8 cellular contexts compared by ENCODE assay signal in genomic region chr17:1648582-1649115, GRCh38. TPM values are rescaled to one million over a fixed set of nuclear protein-coding genes. Genes with fewer than 3 reads are reported as not detected.
DNase-seq lines count a peak whose midpoint lies in the region; ATAC-seq, FAIRE-seq and TF ChIP-seq lines count a peak whose summit lies in the region.

No MANE protein-coding gene starts in this region.

- H3K9me3 ChIP-seq in A549 (no peaks in the 10 kb centered on the region), lung (ENCODE audit: control insufficient read depth in 2 of 2, insufficient read depth in 1 of 2, low read length in 1 of 2) (no peaks in the 10 kb centered on the region)

- WGBS in A549 (ENCODE audit: missing lambda C conversion rate): 3% methylated on average over 19 of the region's 48 CpGs
- 1 to 4% methylated on average over 32 to 48 of the region's 48 CpGs for WGBS in lung, 2 donors

- peak; percentile 99 for TF ChIP-seq CTCF in A549 (IDR thresholded peaks at IDR 0.05)
- TF ChIP-seq CTCF in lung (IDR thresholded peaks at IDR 0.05; ENCODE audit: control extremely low read depth, extremely low read depth): peak; percentile 98

- H3K4me1 ChIP-seq in A549 (peaks cover 36% of the 10 kb centered on the region), lung (ENCODE audit: control insufficient read depth in 2 of 2, insufficient read depth in 2 of 2, low read length in 2 of 2) (peaks cover 3 to 20% of the 10 kb centered on the region in 2 donors)

- H3K4me3 ChIP-seq in A549 (peak overlapping the region; percentile 54), lung (peak overlapping the region; percentile 35)

- TF ChIP-seq EP300 in A549 (IDR thresholded peaks at IDR 0.05): no peak

- peak overlapping the region; percentile 97 for H3K4me2 ChIP-seq in A549

- CTCF ChIA-PET in A549 (lab: Yijun Ruan, JAX): interaction anchor here (0.5 to 11.7 kb wide), 50 partner anchors 9 to 1927 kb away, joined by 3 to 204 read pairs (median 6); partner anchors contain the start of genes INPP5K, PITPNA, PRPF8 and RTN4RL1

- peak; percentile 72 to 82 for ATAC-seq in A549
- peak; percentile 47 for ATAC-seq in HG03025 (IDR thresholded peaks at IDR 0.05; ENCODE audit: low FRiP score, unreplicated experiment)
- ATAC-seq in lung (ENCODE audit: insufficient read depth, low FRiP score): peak; percentile 76

- TF ChIP-seq RAD21 in A549 (conservative IDR thresholded peaks at IDR 0.05 in 1 of 2, IDR thresholded peaks at IDR 0.05 in 1 of 2): peak; percentile 65 to 86

- H3K27ac ChIP-seq in A549: peak overlapping the region; percentile 85 to 89
- peak overlapping the region; percentile 94 to 95 for H3K27ac ChIP-seq in lung (ENCODE audit: low read depth in 1 of 2, low read length in 1 of 2)

- no peaks in the 10 kb centered on the region for H3K27me3 ChIP-seq in lung (ENCODE audit: control insufficient read depth, insufficient read depth)

- TF ChIP-seq POLR2A in A549 (IDR thresholded peaks at IDR 0.05; ENCODE audit: low read length): no peak

- DNase-seq in A549 (ENCODE audit: low read depth in 1 of 2, low spot score in 1 of 2) (peak; percentile 88 to 97), GM18507 (ENCODE audit: extremely low spot score, insufficient read length, low read depth) (peak; percentile 92), NCI-H345 treated with DMSO at 0.1 percent for 48 hours (lab: John Stamatoyannopoulos, UW; ENCODE audit: unreplicated experiment) (peak; percentile 16), dermis blood vessel endothelial cell (peak; percentile 98), lung (ENCODE audit: low spot score) (peak; percentile 94)
- peak; percentile 95 for DNase-seq in activated CD4-positive, alpha-beta T cell treated with anti-CD3 and anti-CD28 coated beads, Interleukin-2, amount 50 U/mL, for 1 hour
- DNase-seq in stimulated activated CD4-positive, alpha-beta T cell treated with anti-CD3 and anti-CD28 coated beads, TNF-alpha, amount 100 ng/mL, for 1 hour (ENCODE audit: low read depth in 3 of 3, low spot score in 1 of 3): peak; percentile 90 to 92 (median 91)

- H3K36me3 ChIP-seq in lung (ENCODE audit: control insufficient read depth in 2 of 2, insufficient read depth in 2 of 2, low read length in 2 of 2): peaks cover 16 to 34% of the 10 kb centered on the region in 2 donors

- POLR2A ChIA-PET in A549 (lab: Yijun Ruan, JAX): interaction anchor here (0.6 to 3.4 kb wide), 19 partner anchors 10 to 769 kb away, joined by 3 to 43 read pairs (median 7); partner anchors contain the start of genes INPP5K, SLC43A2 and WDR81

- no peak for FAIRE-seq in A549 (lab: Jason Lieb, UNC)
- peak; percentile 89 for FAIRE-seq in GM18507 (lab: Jason Lieb, UNC)

TF ChIP-seq in A549, 52 proteins besides CTCF, POLR2A, EP300 and RAD21 (continues in another document):
- no peak for TF ChIP-seq HOXB5 (CRISPR knock-in tag; IDR thresholded peaks at IDR 0.05)
- peak; percentile 95 for TF ChIP-seq SMC3 (IDR thresholded peaks at IDR 0.05)
- TF ChIP-seq TP53 (CRISPR knock-in tag; IDR thresholded peaks at IDR 0.05): no peak
- no peak for TF ChIP-seq SREBF2 (IDR thresholded peaks at IDR 0.05)
- TF ChIP-seq ELK1 (IDR thresholded peaks at IDR 0.05; ENCODE audit: low read depth, low read length): no peak
- TF ChIP-seq JUN (IDR thresholded peaks at IDR 0.05): peak in 1 of 2 experiments; percentile 57; a peak in 1 of 5 replicates
- no peak for TF ChIP-seq USF2 (IDR thresholded peaks at IDR 0.05)
- no peak for TF ChIP-seq MYC (IDR thresholded peaks at IDR 0.05; ENCODE audit: borderline replicate concordance, low read length)
- TF ChIP-seq ATOH8 (CRISPR knock-in tag; IDR thresholded peaks at IDR 0.05; ENCODE audit: low read depth): no peak
- peak; percentile 68 for TF ChIP-seq MAX (IDR thresholded peaks at IDR 0.05)
- TF ChIP-seq CHD2 (IDR thresholded peaks at IDR 0.05; ENCODE audit: low read length, partially characterized antibody): peak; percentile 29
- peak; percentile 29 for TF ChIP-seq PHF8 (IDR thresholded peaks at IDR 0.05; ENCODE audit: borderline replicate concordance, low read depth)
- TF ChIP-seq NPAS2 (CRISPR knock-in tag; IDR thresholded peaks at IDR 0.05; ENCODE audit: borderline replicate concordance): no peak
- no peak for TF ChIP-seq FOSL2 (IDR thresholded peaks at IDR 0.05)
- no peak for TF ChIP-seq FOSL2 (CRISPR knock-in tag; IDR thresholded peaks at IDR 0.05)
- TF ChIP-seq E2F6 (IDR thresholded peaks at IDR 0.05; ENCODE audit: borderline replicate concordance, low read depth): peak; percentile 30; the same call in 1 of the 2 replicates
- TF ChIP-seq RNF2 (IDR thresholded peaks at IDR 0.05; ENCODE audit: borderline replicate concordance, low read depth): peak; percentile 77; the same call in 1 of the 2 replicates
- TF ChIP-seq RFX5 (IDR thresholded peaks at IDR 0.05): 0 out of 2 replicates have a peak, but pooled peaks have one; percentile 24

RNA-seq across cellular contexts. Expression of gene RILP, which starts 1.0 kb away (rescaled TPM):
- 6.4 and 8.2 TPM in 2 replicates for polyA plus RNA-seq in A549 (2011; rRNA removed)
- 11.6 and 13.2 TPM in 2 replicates for polyA plus RNA-seq in A549 (2012; cell fraction: cytosol; rRNA removed)
- polyA plus RNA-seq in A549 (2012; cell fraction: nucleus; rRNA removed): 8.9 and 11.0 TPM in 2 replicates
- 6.5 to 6.8 TPM (median 6.6 TPM) in 3 replicates for polyA plus RNA-seq in A549 (2017; fragmentation: RNase III; extraction: RNeasy Plus Mini Kit Qiagen cat#74134 plus additional on column Dnase treatment)
- 3.8 and 4.1 TPM in 2 replicates for polyA minus RNA-seq in A549 (2011; rRNA and poly(A)+ RNA removed)
- 12.0 and 15.7 TPM in 2 replicates for total RNA-seq in dermis blood vessel endothelial cell
- total RNA-seq in lung: 10 to 100 TPM; 25.0 to 46.3 TPM
- polyA plus RNA-seq in lung: 10 to 100 TPM; 23.1 to 39.8 TPM

RNA-seq across cellular contexts. Expression of gene SCARF1, which starts 3.1 kb away (rescaled TPM):
- polyA plus RNA-seq in A549 (2011; rRNA removed) (0.09 TPM in 2 replicates), A549 (2017; fragmentation: RNase III; extraction: RNeasy Plus Mini Kit Qiagen cat#74134 plus additional on column Dnase treatment) (0.21 to 0.30 TPM (median 0.30 TPM) in 3 replicates), lung (10 to 100 TPM; 17.1 to 24.5 TPM)
- polyA plus RNA-seq in A549 (2012; cell fraction: cytosol; rRNA removed): 0.11 and 0.14 TPM in 2 replicates
- polyA plus RNA-seq in A549 (2012; cell fraction: nucleus; rRNA removed): 0.49 and 0.92 TPM in 2 replicates
- 0.15 TPM in 1 of 2 replicates, not detected in the other for polyA minus RNA-seq in A549 (2011; rRNA and poly(A)+ RNA removed)
- total RNA-seq in dermis blood vessel endothelial cell (172 and 200 TPM in 2 replicates), lung (10 to 100 TPM; 34.2 to 39.7 TPM)

RNA-seq across cellular contexts. Expression of gene SLC43A2, which starts 20.0 kb away (rescaled TPM):
- polyA plus RNA-seq in A549 (2011; rRNA removed): 6.0 and 7.0 TPM in 2 replicates
- polyA plus RNA-seq in A549 (2012; cell fraction: cytosol; rRNA removed): 7.6 and 11.8 TPM in 2 replicates
- 16.4 and 24.1 TPM in 2 replicates for polyA plus RNA-seq in A549 (2012; cell fraction: nucleus; rRNA removed)
- 3.5 to 6.0 TPM (median 5.3 TPM) in 3 replicates for polyA plus RNA-seq in A549 (2017; fragmentation: RNase III; extraction: RNeasy Plus Mini Kit Qiagen cat#74134 plus additional on column Dnase treatment)
- 15.3 and 15.9 TPM in 2 replicates for polyA minus RNA-seq in A549 (2011; rRNA and poly(A)+ RNA removed)
- 33.9 and 53.5 TPM in 2 replicates for total RNA-seq in dermis blood vessel endothelial cell
- 10 to 100 TPM; 47.9 to 89.2 TPM for total RNA-seq in lung
- polyA plus RNA-seq in lung: 100 to 1,000 TPM in 1 of 2 donors, 10 to 100 TPM in 1; 27.0 to 125 TPM

RNA-seq across cellular contexts. Expression of gene PRPF8, which starts 36.0 kb away (rescaled TPM):
- polyA plus RNA-seq in A549 (2011; rRNA removed) (263 and 374 TPM in 2 replicates), A549 (2017; fragmentation: RNase III; extraction: RNeasy Plus Mini Kit Qiagen cat#74134 plus additional on column Dnase treatment) (228 to 250 TPM (median 234 TPM) in 3 replicates), lung (100 to 1,000 TPM in 1 of 2 donors, 10 to 100 TPM in 1; 97.2 to 114 TPM)
- 225 and 261 TPM in 2 replicates for polyA plus RNA-seq in A549 (2012; cell fraction: cytosol; rRNA removed)
- 743 and 891 TPM in 2 replicates for polyA plus RNA-seq in A549 (2012; cell fraction: nucleus; rRNA removed)
- 1,065 and 1,094 TPM in 2 replicates for polyA minus RNA-seq in A549 (2011; rRNA and poly(A)+ RNA removed)
- total RNA-seq in dermis blood vessel endothelial cell (79.6 and 218 TPM in 2 replicates), lung (100 to 1,000 TPM; 208 to 277 TPM)

Comparison
In these comparisons a context has a peak if more than half of its experiments do, and no peak if none do; other contexts are left out.
1. Peak in every context shown above with its lines: DNase-seq, ATAC-seq, H3K4me3 ChIP-seq and H3K27ac ChIP-seq.
2. DNase-seq: peak in every context shown above with its lines; median percentile 98 in dermis blood vessel endothelial cell; 95 in activated CD4-positive, alpha-beta T cell treated with anti-CD3 and anti-CD28 coated beads, Interleukin-2, amount 50 U/mL, for 1 hour; 94 in lung; 92 in A549; 92 in GM18507; 91 in stimulated activated CD4-positive, alpha-beta T cell treated with anti-CD3 and anti-CD28 coated beads, TNF-alpha, amount 100 ng/mL, for 1 hour; 16 in NCI-H345 treated with DMSO at 0.1 percent for 48 hours.